In the genomic region with DNA sequence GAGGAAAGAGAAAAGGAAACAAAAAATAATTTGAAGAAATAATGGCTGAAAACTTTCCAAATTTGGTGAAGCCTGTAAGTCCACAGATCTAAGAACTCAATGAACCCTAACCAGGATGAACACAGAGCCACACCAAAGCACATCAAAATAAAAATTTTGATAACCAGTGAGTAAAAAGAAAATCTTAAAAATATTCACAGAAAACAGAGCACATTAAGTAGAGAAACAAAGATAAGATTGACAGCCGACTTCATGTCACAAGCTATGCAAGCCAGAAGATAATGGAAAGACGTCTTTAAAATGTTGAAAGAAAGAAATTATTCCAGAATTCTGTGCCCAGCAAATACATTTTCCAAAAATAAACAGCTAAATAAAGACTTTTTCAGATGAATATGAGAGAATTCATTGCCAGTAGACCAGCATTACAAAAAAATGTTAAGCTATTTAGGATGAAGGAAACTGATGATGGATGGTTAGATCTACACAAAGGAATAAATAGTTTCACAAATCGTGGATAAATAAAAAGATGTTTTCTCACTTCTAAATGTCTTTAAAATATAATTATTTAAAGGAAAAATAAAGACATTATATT, we compare ENCODE assay signal across 12 cellular contexts.
DNase-seq lines count a peak whose midpoint lies in the region; ATAC-seq and TF ChIP-seq lines count a peak whose summit lies in the region.
"Had no signal": no experiment of that assay in that cellular context is flagged by ENCODE, and none has a peak within 500 bp of the region (broad histone marks: within the 10 kb centered on the region; RNA-seq: fewer than 3 reads in every experiment).

No MANE protein-coding gene starts in this region.

- H3K4me1 Mint-ChIP-seq in activated naive CD8-positive, alpha-beta T cell treated with anti-CD3 and anti-CD28 coated beads, Interleukin-2, amount 50 U/mL, for 24 hours = no peaks in the 10 kb centered on the region
- H3K4me1 Mint-ChIP-seq: CD8-positive, alpha-beta memory T cell had no signal

- DNase-seq in NCI-H82 (lab: John Stamatoyannopoulos, UW) (peak; percentile 50), NCI-H82 treated with DMSO at 0.1 percent for 48 hours (lab: John Stamatoyannopoulos, UW; ENCODE audit: unreplicated experiment) (no peak), NCI-H2227 treated with DMSO at 0.1 percent for 48 hours (lab: John Stamatoyannopoulos, UW) (peak; percentile 6), choroid plexus epithelial cell (ENCODE audit: low read depth) (peak; percentile 58), renal cortical epithelial cell (ENCODE audit: low read depth) (peak; percentile 49)
- DNase-seq in activated naive CD8-positive, alpha-beta T cell treated with anti-CD3 and anti-CD28 coated beads, Interleukin-2, amount 50 U/mL, for 24 hours = no peak
- DNase-seq: activated CD8-positive, alpha-beta memory T cell treated with anti-CD3 and anti-CD28 coated beads for 24 hours; midbrain; transverse colon had no signal

- no peak overlapping the region for H3K27ac Mint-ChIP-seq in activated naive CD8-positive, alpha-beta T cell treated with anti-CD3 and anti-CD28 coated beads, Interleukin-2, amount 50 U/mL, for 24 hours
- H3K27ac Mint-ChIP-seq: CD8-positive, alpha-beta memory T cell had no signal

- H3K4me3 Mint-ChIP-seq in activated naive CD8-positive, alpha-beta T cell treated with anti-CD3 and anti-CD28 coated beads, Interleukin-2, amount 50 U/mL, for 24 hours = no peak overlapping the region
- H3K4me3 Mint-ChIP-seq: CD8-positive, alpha-beta memory T cell had no signal

- H3K36me3 Mint-ChIP-seq in activated naive CD8-positive, alpha-beta T cell treated with anti-CD3 and anti-CD28 coated beads, Interleukin-2, amount 50 U/mL, for 24 hours (ENCODE audit: low read depth) = peaks cover 34% of the 10 kb centered on the region

- no peak for ATAC-seq in activated naive CD8-positive, alpha-beta T cell treated with anti-CD3 and anti-CD28 coated beads, Interleukin-2, amount 50 U/mL, for 24 hours
- ATAC-seq in HG02798 (IDR thresholded peaks at IDR 0.05; ENCODE audit: poor library complexity, unreplicated experiment) (no peak), GM18498 (IDR thresholded peaks at IDR 0.05; ENCODE audit: unreplicated experiment) (no peak)

- no peak overlapping the region for H3K4me3 ChIP-seq in choroid plexus epithelial cell (ENCODE audit: low read depth, low read length)
- H3K4me3 ChIP-seq: transverse colon had no signal

- no peak for TF ChIP-seq CTCF in choroid plexus epithelial cell (conservative IDR thresholded peaks at IDR 0.05; ENCODE audit: low read depth, low read length)

- no peaks in the 10 kb centered on the region for H3K27me3 Mint-ChIP-seq in activated naive CD8-positive, alpha-beta T cell treated with anti-CD3 and anti-CD28 coated beads, Interleukin-2, amount 50 U/mL, for 24 hours
- H3K27me3 Mint-ChIP-seq: CD8-positive, alpha-beta memory T cell had no signal

- peaks cover 36% of the 10 kb centered on the region for H3K9me3 Mint-ChIP-seq in activated naive CD8-positive, alpha-beta T cell treated with anti-CD3 and anti-CD28 coated beads, Interleukin-2, amount 50 U/mL, for 24 hours

Comparison
In these comparisons a context has a peak if more than half of its experiments do, and no peak if none do; other contexts are left out.
1. DNase-seq: peak in NCI-H82 (single experiment), NCI-H2227 treated with DMSO at 0.1 percent for 48 hours (single experiment), choroid plexus epithelial cell (single experiment) and renal cortical epithelial cell (single experiment); none in NCI-H82 treated with DMSO at 0.1 percent for 48 hours (single experiment) and activated naive CD8-positive, alpha-beta T cell treated with anti-CD3 and anti-CD28 coated beads, Interleukin-2, amount 50 U/mL, for 24 hours (single experiment).